Comparison of ENCODE assay signal across 10 cellular contexts in the genomic region with DNA sequence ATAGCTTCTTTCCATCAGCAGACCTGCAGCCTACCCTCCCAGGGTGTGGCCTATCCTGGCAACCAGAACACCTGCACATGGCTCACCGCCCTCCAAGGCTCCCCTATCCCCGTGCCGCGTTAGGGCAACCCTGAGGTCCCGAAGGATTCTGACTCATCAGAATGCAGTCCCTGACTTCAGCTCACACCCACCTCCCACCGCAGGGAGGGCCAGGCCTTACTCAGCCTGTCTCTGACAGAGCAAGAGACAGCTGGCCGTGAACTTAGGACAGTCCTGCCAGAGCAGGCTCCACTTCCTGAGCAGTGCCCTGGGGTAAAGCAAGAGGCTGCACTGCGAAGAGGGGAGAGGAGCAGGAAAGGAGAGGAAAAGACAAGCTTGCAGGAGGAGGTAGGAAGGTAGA.
DNase-seq lines count a peak whose midpoint lies in the region; ATAC-seq, FAIRE-seq and TF ChIP-seq lines count a peak whose summit lies in the region.
"Had no signal": no experiment of that assay in that cellular context is flagged by ENCODE, and none has a peak within 500 bp of the region (broad histone marks: within the 10 kb centered on the region; RNA-seq: fewer than 3 reads in every experiment).

No MANE protein-coding gene starts in this region.

- H3K4me1 ChIP-seq in adipocyte (ENCODE audit: control insufficient read depth, insufficient read depth, low read length) (peaks cover 15% of the 10 kb centered on the region), left ventricle myocardium inferior (peaks cover 23% of the 10 kb centered on the region), small intestine (ENCODE audit: control insufficient read depth in 2 of 2, insufficient read depth in 1 of 2, low read depth in 1 of 2, low read length in 1 of 2) (peaks cover 3% of the 10 kb centered on the region in 2 donors)

- peaks cover 25% of the 10 kb centered on the region for H3K36me3 Mint-ChIP-seq in mesothelial cell of epicardium

- 17 to 55% (median 38%) methylated on average over 8 of the region's 8 CpGs for WGBS in small intestine, 3 donors

- H3K4me1 Mint-ChIP-seq in mesothelial cell of epicardium = peaks cover 4% of the 10 kb centered on the region

- H3K4me3 Mint-ChIP-seq in mesothelial cell of epicardium = no peak overlapping the region
- H3K4me3 Mint-ChIP-seq: activated T-helper 1 cell treated with anti-CD3 and anti-CD28 coated beads, Interleukin-12 subunit alpha, Interleukin-12 subunit beta, Interleukin-2, Interleukin-4 antibody, amounts not matched to agents 30 ng/mL and 10 ng/mL and 1 ng/mL, durations not matched to agents 14 hours and 24 hours and 36 hours had no signal

- H3K9me3 ChIP-seq in adipocyte (ENCODE audit: control insufficient read depth, low read length) = no peaks in the 10 kb centered on the region
- no peaks in the 10 kb centered on the region for H3K9me3 ChIP-seq in left ventricle myocardium inferior (replicated peaks)
- no peaks in the 10 kb centered on the region for H3K9me3 ChIP-seq in small intestine (ENCODE audit: control insufficient read depth, low read depth)

- H3K4me3 ChIP-seq in adipocyte (ENCODE audit: low read length) (no peak overlapping the region), left ventricle myocardium inferior (no peak overlapping the region), small intestine (ENCODE audit: low read depth in 1 of 2, low read length in 2 of 2) (no peak overlapping the region)

- no peaks in the 10 kb centered on the region for H3K27me3 Mint-ChIP-seq in mesothelial cell of epicardium (ENCODE audit: low read depth)

- ATAC-seq in GM19395 (IDR thresholded peaks at IDR 0.05; ENCODE audit: unreplicated experiment) = no peak
- no peak for ATAC-seq in HG03439 (IDR thresholded peaks at IDR 0.05; ENCODE audit: unreplicated experiment)

- TF ChIP-seq CTCF in left ventricle myocardium inferior (IDR thresholded peaks at IDR 0.05; ENCODE audit: borderline replicate concordance) (no peak), mesothelial cell of epicardium (IDR thresholded peaks at IDR 0.05; ENCODE audit: unreplicated experiment) (no peak)

- H3K27ac ChIP-seq in left ventricle myocardium inferior (replicated peaks) = no peak overlapping the region
- H3K27ac ChIP-seq in small intestine (ENCODE audit: low read depth in 1 of 2, low read length in 1 of 2) = peak overlapping the region; percentile 10 to 78

- H3K9me3 Mint-ChIP-seq in mesothelial cell of epicardium = no peaks in the 10 kb centered on the region
- H3K9me3 Mint-ChIP-seq: activated T-helper 1 cell treated with anti-CD3 and anti-CD28 coated beads, Interleukin-12 subunit alpha, Interleukin-12 subunit beta, Interleukin-2, Interleukin-4 antibody, amounts not matched to agents 30 ng/mL and 10 ng/mL and 1 ng/mL, durations not matched to agents 14 hours and 24 hours and 36 hours had no signal

- H3K27ac Mint-ChIP-seq in mesothelial cell of epicardium = no peak overlapping the region

- DNase-seq in HCEC 1CT (peak; percentile 64), adipocyte (ENCODE audit: low read depth) (peak; percentile 31), left ventricle myocardium inferior (peak; percentile 29), small intestine (peak; percentile 75), 8988T (no peak), mesothelial cell of epicardium (ENCODE audit: low spot score in 2 of 2, unreplicated experiment in 2 of 2) (no peak)

- H3K36me3 ChIP-seq in adipocyte (ENCODE audit: control insufficient read depth, insufficient read depth, low read length, severe bottlenecking) (peaks cover 3% of the 10 kb centered on the region), left ventricle myocardium inferior (peaks cover 31% of the 10 kb centered on the region), small intestine (ENCODE audit: control insufficient read depth in 2 of 2, insufficient read depth in 2 of 2, low read length in 2 of 2) (no peaks in the 10 kb centered on the region)

- H3K9ac ChIP-seq in adipocyte (ENCODE audit: low read length) = peak overlapping the region; percentile 7

- no peaks in the 10 kb centered on the region for H3K27me3 ChIP-seq in adipocyte (replicated peaks; ENCODE audit: control insufficient read depth, insufficient read depth, low read length)
- no peaks in the 10 kb centered on the region for H3K27me3 ChIP-seq in left ventricle myocardium inferior (ENCODE audit: low read depth)
- no peaks in the 10 kb centered on the region for H3K27me3 ChIP-seq in small intestine (ENCODE audit: control insufficient read depth in 2 of 2, insufficient read depth in 2 of 2, low read length in 2 of 2)

- FAIRE-seq in small intestine (lab: Jason Lieb, UNC) = no peak
- FAIRE-seq: GM18507 had no signal

- intact Hi-C loops in left ventricle myocardium inferior (cut with micrococcal nuclease) = no loop called here

Comparison
In these comparisons a context has a peak if more than half of its experiments do, and no peak if none do; other contexts are left out.
1. DNase-seq: peak in HCEC 1CT (single experiment), adipocyte (single experiment), left ventricle myocardium inferior (single experiment) and small intestine (single experiment); none in 8988T (single experiment) and mesothelial cell of epicardium (0 of 2).